ENCODE assay signal across 15 cellular contexts in the genomic region with DNA sequence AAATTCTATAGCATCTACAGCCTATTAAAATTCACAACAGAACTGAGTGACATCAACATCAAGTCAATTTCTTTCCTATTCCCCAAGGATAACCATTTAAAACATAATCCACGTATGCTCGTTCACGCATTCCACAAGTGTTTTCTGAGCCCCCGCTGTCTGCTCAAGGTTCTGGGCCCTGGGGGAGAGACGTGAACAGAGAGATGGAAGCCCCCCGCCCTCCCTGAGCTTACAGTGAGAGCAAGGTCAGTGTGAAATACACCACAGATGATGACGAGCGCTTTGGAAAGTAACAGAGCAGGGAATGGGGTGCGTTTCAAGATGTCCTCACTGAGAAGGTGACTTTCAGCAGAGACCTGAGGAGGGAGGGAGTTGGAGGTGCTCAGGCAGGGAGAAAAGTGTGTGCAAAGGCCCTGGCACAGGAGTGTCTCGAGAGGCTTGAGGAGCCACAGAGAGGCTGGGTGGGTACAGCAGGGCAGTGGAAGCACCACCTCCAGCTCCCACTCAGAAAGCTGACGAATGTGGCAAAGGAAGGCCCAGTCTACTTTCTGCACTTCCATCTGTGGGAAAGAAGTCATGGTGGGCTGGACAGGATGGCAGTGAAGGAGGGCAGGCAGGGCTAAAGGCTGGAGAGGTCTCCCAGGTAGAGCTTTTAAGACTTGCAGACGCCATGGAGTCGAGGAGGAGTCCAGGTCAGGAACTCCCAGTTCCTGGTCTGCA.
"Had no signal": no experiment of that assay in that cellular context is flagged by ENCODE, and none has a peak within 500 bp of the region (broad histone marks: within the 10 kb centered on the region; RNA-seq: fewer than 3 reads in every experiment).

No MANE protein-coding gene starts in this region.

- H3K36me3 ChIP-seq: left lung, pancreas, thyroid gland, uterus had no signal

- H3K27ac Mint-ChIP-seq: activated B cell treated with CpG ODN at 0.5 μM for 24 hours; activated CD4-positive, alpha-beta memory T cell treated with anti-CD3 and anti-CD28 coated beads for 36 hours; activated naive CD8-positive, alpha-beta T cell treated with anti-CD3 and anti-CD28 coated beads for 36 hours; T-helper 1 cell treated with Interleukin-12 subunit alpha and Interleukin-12 subunit beta and Interleukin-4 antibody, amounts not matched to agents 30 μg/mL and 1 μg/mL, for 36 hours had no signal

- H3K27ac ChIP-seq: left lung, pancreas, skin epidermis, thyroid gland, uterus had no signal

- H3K4me1 ChIP-seq: left lung, pancreas, thyroid gland, uterus had no signal

- H3K27me3 Mint-ChIP-seq: activated B cell treated with CpG ODN at 0.5 μM for 24 hours; activated naive CD8-positive, alpha-beta T cell treated with anti-CD3 and anti-CD28 coated beads for 36 hours had no signal

- H3K4me3 ChIP-seq: left lung, pancreas, skin epidermis, thyroid gland, uterus had no signal

- DNase-seq: activated B cell treated with CpG ODN at 0.5 μM for 24 hours; activated CD4-positive, alpha-beta memory T cell treated with anti-CD3 and anti-CD28 coated beads for 36 hours; activated naive CD8-positive, alpha-beta T cell treated with anti-CD3 and anti-CD28 coated beads for 36 hours; activated T-cell treated with anti-CD3 and anti-CD28 coated beads for 4 hours; anterior cingulate cortex; foreskin melanocyte; left lung; mesenchymal stem cell; retina; thyroid gland; uterus had no signal

- ATAC-seq: left lung, pancreas had no signal

- H3K4me1 Mint-ChIP-seq: activated B cell treated with CpG ODN at 0.5 μM for 24 hours, neural crest cell had no signal

- H3K36me3 Mint-ChIP-seq: activated naive CD8-positive, alpha-beta T cell treated with anti-CD3 and anti-CD28 coated beads for 36 hours had no signal

- H3K9me3 ChIP-seq: pancreas, thyroid gland, uterus had no signal

- H3K27me3 ChIP-seq: left lung, pancreas, thyroid gland, uterus had no signal

- H3K4me3 Mint-ChIP-seq: activated B cell treated with CpG ODN at 0.5 μM for 24 hours; activated CD4-positive, alpha-beta memory T cell treated with anti-CD3 and anti-CD28 coated beads for 36 hours; activated naive CD8-positive, alpha-beta T cell treated with anti-CD3 and anti-CD28 coated beads for 36 hours; neural crest cell; T-helper 1 cell treated with Interleukin-12 subunit alpha and Interleukin-12 subunit beta and Interleukin-4 antibody, amounts not matched to agents 30 μg/mL and 1 μg/mL, for 36 hours had no signal
